In the genomic region with DNA sequence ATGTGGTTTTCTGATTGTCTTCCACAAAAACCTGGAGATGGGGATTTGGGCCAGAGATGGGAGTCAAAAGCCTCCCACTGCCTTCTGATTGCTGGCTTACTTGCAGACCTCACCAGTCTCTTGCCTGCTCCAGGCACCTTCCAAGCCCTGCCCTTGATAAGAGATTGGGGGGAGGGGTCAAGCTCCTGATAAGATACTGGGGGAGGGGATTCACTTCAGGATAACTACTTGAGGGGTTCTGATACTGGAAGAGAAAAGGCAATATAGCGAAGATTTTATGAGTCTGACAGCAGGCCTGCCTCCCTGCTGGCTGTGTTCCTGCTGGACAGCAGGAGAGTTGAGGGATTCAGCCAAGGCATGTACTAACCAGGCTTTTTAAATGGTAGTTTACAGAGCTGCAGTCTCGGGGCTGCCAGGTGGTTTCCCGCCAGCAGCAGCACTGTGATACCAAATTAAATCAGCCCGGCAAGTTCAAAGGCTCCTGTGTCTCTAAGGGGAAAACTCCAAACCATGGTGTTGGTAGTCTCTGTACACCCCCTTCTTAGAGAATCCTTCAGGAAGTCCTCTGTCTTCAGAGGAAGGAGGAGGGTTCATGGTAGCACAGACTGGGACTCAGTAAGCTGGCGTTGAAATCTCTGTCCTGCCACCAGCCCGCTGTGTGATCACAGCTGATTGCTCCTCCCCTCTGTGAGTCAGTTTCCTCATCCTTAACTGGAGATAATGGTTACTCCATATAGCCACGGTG, we compare ENCODE assay signal across 9 cellular contexts. TPM values are rescaled to one million over a fixed set of nuclear protein-coding genes. Genes with fewer than 3 reads are reported as not detected.
DNase-seq lines count a peak whose midpoint lies in the region; FAIRE-seq and TF ChIP-seq lines count a peak whose summit lies in the region.
"Had no signal": no experiment of that assay in that cellular context is flagged by ENCODE, and none has a peak within 500 bp of the region (broad histone marks: within the 10 kb centered on the region; RNA-seq: fewer than 3 reads in every experiment).

No MANE protein-coding gene starts in this region.

- H3K9me3 ChIP-seq in neural progenitor cell (ENCODE audit: low read depth): no peaks in the 10 kb centered on the region
- H3K9me3 ChIP-seq in MM.1S (replicated peaks; ENCODE audit: insufficient read depth, low read length): no peaks in the 10 kb centered on the region

- H3K4me2 ChIP-seq in neural progenitor cell (peak overlapping the region; percentile 57), MM.1S (ENCODE audit: low read depth, low read length) (no peak overlapping the region)

- H4K20me1 ChIP-seq in neural progenitor cell (ENCODE audit: low read depth) (no peaks in the 10 kb centered on the region), MM.1S (ENCODE audit: insufficient read depth, low read length) (no peaks in the 10 kb centered on the region)

- no peaks in the 10 kb centered on the region for H3K36me3 Mint-ChIP-seq in neural progenitor cell
- H3K36me3 Mint-ChIP-seq in T-helper 2 cell treated with Interferon-gamma antibody and Interleukin-4, amounts not matched to agents 5 μg/mL and 100 μg/mL, for 36 hours (ENCODE audit: low read depth): no peaks in the 10 kb centered on the region
- H3K36me3 Mint-ChIP-seq: activated naive CD4-positive, alpha-beta T cell treated with anti-CD3 and anti-CD28 coated beads, Interleukin-2, amount 50 U/mL, for 24 hours had no signal

- H3K27ac ChIP-seq in neural progenitor cell: peak overlapping the region; percentile 66
- no peak overlapping the region for H3K27ac ChIP-seq in MM.1S (ENCODE audit: low read length)

- H3K9me2 ChIP-seq in MM.1S (replicated peaks; ENCODE audit: insufficient read depth, low read length): no peaks in the 10 kb centered on the region

- H3K4me3 Mint-ChIP-seq in neural progenitor cell: no peak overlapping the region
- H3K4me3 Mint-ChIP-seq in T-helper 2 cell treated with Interferon-gamma antibody and Interleukin-4, amounts not matched to agents 5 μg/mL and 100 μg/mL, for 36 hours: no peak overlapping the region
- H3K4me3 Mint-ChIP-seq: activated naive CD4-positive, alpha-beta T cell treated with anti-CD3 and anti-CD28 coated beads, Interleukin-2, amount 50 U/mL, for 24 hours had no signal

- H3K79me2 ChIP-seq in neural progenitor cell (ENCODE audit: low read depth) (no peaks in the 10 kb centered on the region), MM.1S (ENCODE audit: low read length) (no peaks in the 10 kb centered on the region)

- H3K36me3 ChIP-seq in H7 (replicated peaks; ENCODE audit: control insufficient read depth, insufficient read depth, low read length) (no peaks in the 10 kb centered on the region), neural progenitor cell (no peaks in the 10 kb centered on the region), MM.1S (replicated peaks; ENCODE audit: insufficient read depth, low read length) (no peaks in the 10 kb centered on the region)

- DNase-seq in AG08395 (ENCODE audit: low spot score) (peak; percentile 63), H7 (peak; percentile 53), RPMI7951 (ENCODE audit: low read depth) (peak; percentile 67), erythroblast (lab: John Stamatoyannopoulos, UW) (peak; percentile 8 to 29), neural progenitor cell (ENCODE audit: low spot score) (peak; percentile 44), MM.1S (no peak), GM12892 (ENCODE audit: insufficient read length) (no peak)
- no peak for DNase-seq in T-helper 2 cell treated with Interferon-gamma antibody and Interleukin-4, amounts not matched to agents 5 μg/mL and 100 μg/mL, for 36 hours (ENCODE audit: low spot score)

- H3K4me1 ChIP-seq in neural progenitor cell: peaks cover 5% of the 10 kb centered on the region
- no peaks in the 10 kb centered on the region for H3K4me1 ChIP-seq in MM.1S (ENCODE audit: low read length)

- no peak overlapping the region for H3K9ac ChIP-seq in neural progenitor cell
- no peak overlapping the region for H3K9ac ChIP-seq in MM.1S (ENCODE audit: low read length)

- TF ChIP-seq POLR2A in erythroblast (IDR thresholded peaks at IDR 0.05; ENCODE audit: low read length) (no peak), GM12892 (IDR thresholded peaks at IDR 0.05; ENCODE audit: low read depth, low read length) (no peak)

- peaks cover 14% of the 10 kb centered on the region for H3K4me1 Mint-ChIP-seq in neural progenitor cell
- H3K4me1 Mint-ChIP-seq in T-helper 2 cell treated with Interferon-gamma antibody and Interleukin-4, amounts not matched to agents 5 μg/mL and 100 μg/mL, for 36 hours (ENCODE audit: low read depth): no peaks in the 10 kb centered on the region
- H3K4me1 Mint-ChIP-seq: activated naive CD4-positive, alpha-beta T cell treated with anti-CD3 and anti-CD28 coated beads, Interleukin-2, amount 50 U/mL, for 24 hours had no signal

- peak overlapping the region; percentile 54 for H3K27ac Mint-ChIP-seq in neural progenitor cell
- H3K27ac Mint-ChIP-seq in T-helper 2 cell treated with Interferon-gamma antibody and Interleukin-4, amounts not matched to agents 5 μg/mL and 100 μg/mL, for 36 hours: no peak overlapping the region
- H3K27ac Mint-ChIP-seq: activated naive CD4-positive, alpha-beta T cell treated with anti-CD3 and anti-CD28 coated beads, Interleukin-2, amount 50 U/mL, for 24 hours had no signal

- H3K27me3 ChIP-seq in H7 (ENCODE audit: control insufficient read depth, insufficient read depth, low read length) (no peaks in the 10 kb centered on the region), neural progenitor cell (no peaks in the 10 kb centered on the region), MM.1S (replicated peaks; ENCODE audit: insufficient read depth, low read length) (no peaks in the 10 kb centered on the region)

- no peak overlapping the region for H3K4me3 ChIP-seq in H7 (ENCODE audit: insufficient read depth, low read depth, low read length)
- H3K4me3 ChIP-seq in neural progenitor cell: no peak overlapping the region
- H3K4me3 ChIP-seq in MM.1S (ENCODE audit: low read length): no peak overlapping the region

- H2AFZ ChIP-seq in neural progenitor cell (replicated peaks) (no peak overlapping the region), MM.1S (ENCODE audit: low read length) (no peak overlapping the region)

- FAIRE-seq in GM12892 (lab: Jason Lieb, UNC): no peak

- no peaks in the 10 kb centered on the region for H3K27me3 Mint-ChIP-seq in neural progenitor cell (ENCODE audit: insufficient read depth, low read depth)
- H3K27me3 Mint-ChIP-seq in T-helper 2 cell treated with Interferon-gamma antibody and Interleukin-4, amounts not matched to agents 5 μg/mL and 100 μg/mL, for 36 hours (ENCODE audit: low read depth): no peaks in the 10 kb centered on the region
- H3K27me3 Mint-ChIP-seq: activated naive CD4-positive, alpha-beta T cell treated with anti-CD3 and anti-CD28 coated beads, Interleukin-2, amount 50 U/mL, for 24 hours had no signal

- H3F3A ChIP-seq in neural progenitor cell (ENCODE audit: low read depth) (peaks cover 14% of the 10 kb centered on the region), MM.1S (ENCODE audit: insufficient read depth, low read length) (no peaks in the 10 kb centered on the region)

- no peak for TF ChIP-seq CTCF in neural progenitor cell (IDR thresholded peaks at IDR 0.05)
- TF ChIP-seq CTCF in MM.1S (IDR thresholded peaks at IDR 0.05; ENCODE audit: low read length): no peak

- no peaks in the 10 kb centered on the region for H3K9me3 Mint-ChIP-seq in neural progenitor cell
- H3K9me3 Mint-ChIP-seq in T-helper 2 cell treated with Interferon-gamma antibody and Interleukin-4, amounts not matched to agents 5 μg/mL and 100 μg/mL, for 36 hours: no peaks in the 10 kb centered on the region
- H3K9me3 Mint-ChIP-seq: activated naive CD4-positive, alpha-beta T cell treated with anti-CD3 and anti-CD28 coated beads, Interleukin-2, amount 50 U/mL, for 24 hours had no signal

RNA-seq across cellular contexts. Expression of a gene that starts 58.3 kb away (rescaled TPM):
- 7.9 and 10.2 TPM in 2 replicates for total RNA-seq in H7 (2014; rRNA removed; shearing (Covaris generic))
- 5.2 and 6.4 TPM in 2 replicates for total RNA-seq in RPMI7951 (2014; rRNA removed; shearing (Covaris generic))
- total RNA-seq in neural progenitor cell (ENCODE audit: low replicate concordance): 9.5 and 13.1 TPM in 2 replicates
- polyA plus RNA-seq in GM12892 (2012; ENCODE audit: missing spikeins): 1.6 TPM

RNA-seq across cellular contexts. Expression of a gene that starts 58.8 kb away (rescaled TPM):
- 74.9 and 89.8 TPM in 2 replicates for total RNA-seq in H7 (2014; rRNA removed; shearing (Covaris generic))
- 105 and 107 TPM in 2 replicates for total RNA-seq in RPMI7951 (2014; rRNA removed; shearing (Covaris generic))
- 107 and 157 TPM in 2 replicates for total RNA-seq in neural progenitor cell (ENCODE audit: low replicate concordance)
- 77.7 TPM for polyA plus RNA-seq in GM12892 (2012; ENCODE audit: missing spikeins)

Comparison
In these comparisons a context has a peak if more than half of its experiments do, and no peak if none do; other contexts are left out.
1. DNase-seq: peak in AG08395 (single experiment), H7 (single experiment), RPMI7951 (single experiment), erythroblast (2 of 2) and neural progenitor cell (single experiment); none in MM.1S (single experiment), T-helper 2 cell treated with Interferon-gamma antibody and Interleukin-4, amounts not matched to agents 5 μg/mL and 100 μg/mL, for 36 hours (single experiment) and GM12892 (single experiment).